8 cellular contexts compared by ENCODE assay signal in the genomic region with DNA sequence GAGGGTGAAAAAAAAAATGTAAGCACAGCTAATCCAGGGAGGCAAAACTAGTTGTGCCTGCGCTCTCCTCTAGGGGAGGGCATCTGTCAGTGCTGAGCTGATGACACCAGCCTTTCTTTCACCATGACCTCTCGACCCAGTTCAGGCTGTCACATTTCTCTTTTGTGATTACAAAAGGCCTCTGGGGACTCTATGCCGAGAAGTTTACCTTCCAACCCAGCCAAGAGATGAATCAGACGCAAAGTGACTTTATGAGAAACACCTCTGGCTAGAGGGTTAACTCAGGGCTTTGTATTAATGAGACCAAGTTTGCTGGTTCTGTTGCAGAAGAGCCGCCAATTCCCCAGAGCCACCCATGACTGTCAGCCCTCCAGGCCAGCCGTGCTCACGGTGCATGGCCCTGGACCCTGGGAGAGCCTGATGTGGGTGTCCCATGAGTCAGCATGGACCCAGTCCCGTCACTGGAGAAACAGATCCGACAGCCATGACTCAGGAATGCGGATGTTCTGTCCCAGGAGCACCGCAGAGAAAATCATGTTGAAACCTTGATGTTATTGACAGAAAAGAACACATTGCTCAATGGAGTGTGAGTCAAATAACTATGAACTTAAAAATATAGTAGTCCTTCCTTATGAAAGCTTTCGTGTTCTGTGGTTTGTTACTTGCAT.
DNase-seq lines count a peak whose midpoint lies in the region; ATAC-seq, FAIRE-seq and TF ChIP-seq lines count a peak whose summit lies in the region.

No MANE protein-coding gene starts in this region.

- FAIRE-seq in GM19239 (lab: Jason Lieb, UNC) = no peak

- peak; percentile 98 for DNase-seq in HS-5 (ENCODE audit: low read depth)
- DNase-seq in chondrocyte (ENCODE audit: low spot score) = no peak
- DNase-seq in mucosa of gallbladder (ENCODE audit: low spot score) = peak; percentile 84
- DNase-seq in RPMI8226 = no peak
- no peak for DNase-seq in GM19239 (ENCODE audit: insufficient read length, low spot score)
- no peak for DNase-seq in activated CD4-positive, alpha-beta T cell treated with anti-CD3 and anti-CD28 coated beads, Interleukin-2, amount 10 ng/mL, durations not matched to agents 24 days and 14 days

- intact Hi-C loops in activated CD4-positive, alpha-beta T cell treated with anti-CD3 and anti-CD28 coated beads, Interleukin-2, amount 10 ng/mL, durations not matched to agents 24 days and 14 days (cut with micrococcal nuclease) = no loop called here

- no peaks in the 10 kb centered on the region for H3K36me3 Mint-ChIP-seq in chondrocyte (ENCODE audit: low read depth)
- no peaks in the 10 kb centered on the region for H3K36me3 Mint-ChIP-seq in activated CD4-positive, alpha-beta T cell treated with anti-CD3 and anti-CD28 coated beads, Interleukin-2, amount 10 ng/mL, durations not matched to agents 24 days and 14 days (ENCODE audit: low read depth)

- no peaks in the 10 kb centered on the region for H3K27me3 Mint-ChIP-seq in chondrocyte (ENCODE audit: low read depth)
- H3K27me3 Mint-ChIP-seq in activated CD4-positive, alpha-beta T cell treated with anti-CD3 and anti-CD28 coated beads, Interleukin-2, amount 10 ng/mL, durations not matched to agents 24 days and 14 days = no peaks in the 10 kb centered on the region

- peak overlapping the region; percentile 24 for H3K4me3 Mint-ChIP-seq in chondrocyte (ENCODE audit: unreplicated experiment)
- H3K4me3 Mint-ChIP-seq in activated CD4-positive, alpha-beta T cell treated with anti-CD3 and anti-CD28 coated beads, Interleukin-2, amount 10 ng/mL, durations not matched to agents 24 days and 14 days = no peak overlapping the region

- H3K27ac Mint-ChIP-seq in chondrocyte (ENCODE audit: unreplicated experiment) = peak overlapping the region; percentile 97
- no peak overlapping the region for H3K27ac Mint-ChIP-seq in activated CD4-positive, alpha-beta T cell treated with anti-CD3 and anti-CD28 coated beads, Interleukin-2, amount 10 ng/mL, durations not matched to agents 24 days and 14 days

- H3K4me1 Mint-ChIP-seq in chondrocyte (ENCODE audit: low read depth) = peaks cover 47% of the 10 kb centered on the region
- no peaks in the 10 kb centered on the region for H3K4me1 Mint-ChIP-seq in activated CD4-positive, alpha-beta T cell treated with anti-CD3 and anti-CD28 coated beads, Interleukin-2, amount 10 ng/mL, durations not matched to agents 24 days and 14 days

- TF ChIP-seq CTCF in chondrocyte (IDR thresholded peaks at IDR 0.05) = peak; percentile 73

- no peaks in the 10 kb centered on the region for H3K9me3 Mint-ChIP-seq in chondrocyte (ENCODE audit: low read depth)
- H3K9me3 Mint-ChIP-seq in activated CD4-positive, alpha-beta T cell treated with anti-CD3 and anti-CD28 coated beads, Interleukin-2, amount 10 ng/mL, durations not matched to agents 24 days and 14 days = no peaks in the 10 kb centered on the region

- peak; percentile 91 for ATAC-seq in GM18861 (IDR thresholded peaks at IDR 0.05; ENCODE audit: unreplicated experiment)
- no peak for ATAC-seq in HG02798 (IDR thresholded peaks at IDR 0.05; ENCODE audit: poor library complexity, unreplicated experiment)

Comparison
In these comparisons a context has a peak if more than half of its experiments do, and no peak if none do; other contexts are left out.
1. DNase-seq: peak in HS-5 (single experiment) and mucosa of gallbladder (single experiment); none in chondrocyte (single experiment), RPMI8226 (single experiment), GM19239 (single experiment) and activated CD4-positive, alpha-beta T cell treated with anti-CD3 and anti-CD28 coated beads, Interleukin-2, amount 10 ng/mL, durations not matched to agents 24 days and 14 days (single experiment).